Comparison of ENCODE assay signal across 8 cellular contexts in the genomic region with DNA sequence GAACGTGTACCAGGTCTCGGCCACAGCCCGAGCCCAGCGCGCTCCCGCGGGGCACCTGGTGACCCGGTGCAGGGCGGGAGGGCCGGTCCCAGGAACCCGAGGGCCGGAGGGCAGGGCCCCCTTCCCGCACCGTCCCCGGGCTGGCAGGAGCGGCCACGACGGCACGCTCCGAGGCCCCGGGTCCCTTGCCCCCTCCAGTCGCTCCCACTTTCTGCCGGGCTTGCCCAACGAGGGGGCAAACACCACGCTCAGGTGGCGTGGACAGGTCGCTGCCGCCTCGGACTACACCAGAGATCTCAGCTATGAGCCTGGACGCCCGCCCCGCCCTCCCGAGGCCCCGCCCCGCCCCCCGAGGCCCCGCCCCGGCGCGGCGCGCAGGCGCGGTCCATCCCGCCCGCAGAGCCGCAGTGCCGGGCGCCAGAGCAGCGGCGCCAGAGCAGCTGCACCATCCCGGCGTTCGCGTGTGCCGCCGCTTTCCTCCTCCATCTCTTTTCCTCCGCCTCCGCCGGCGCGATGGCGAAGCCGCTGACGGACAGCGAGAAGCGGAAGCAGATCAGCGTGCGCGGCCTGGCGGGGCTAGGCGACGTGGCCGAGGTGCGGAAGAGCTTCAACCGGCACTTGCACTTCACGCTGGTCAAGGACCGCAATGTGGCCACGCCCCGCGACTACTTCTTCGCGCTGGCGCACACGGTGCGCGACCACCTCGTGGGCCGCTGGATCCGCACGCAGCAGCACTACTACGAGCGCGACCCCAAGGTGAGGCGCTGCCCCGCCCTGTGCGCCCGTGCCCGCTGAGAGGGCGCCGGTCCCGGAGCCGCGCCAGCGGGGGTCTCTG. TPM values are rescaled to one million over a fixed set of nuclear protein-coding genes. Genes with fewer than 3 reads are reported as not detected.
DNase-seq lines count a peak whose midpoint lies in the region; ATAC-seq and TF ChIP-seq lines count a peak whose summit lies in the region.

PYGB (plus strand) TSS at position 420 of the 835 bp plus-strand sequence; CDS start at position 514, 94 bp downstream.

- H3K36me3 Mint-ChIP-seq in GM23338 (ENCODE audit: low read depth) (peaks cover 3% of the 10 kb centered on the region; the same call in 2 of the 3 replicates), nephron (ENCODE audit: low read depth) (peaks cover 4% of the 10 kb centered on the region)
- H3K36me3 Mint-ChIP-seq in stimulated activated naive CD8-positive, alpha-beta T cell treated with anti-CD3 and anti-CD28 coated beads, Interleukin-15, Interleukin-2, amounts not matched to agents 100 ng/mL and 50 ng/mL, for 24 hours (ENCODE audit: low read depth): peaks cover 11% of the 10 kb centered on the region

- peaks cover 19% of the 10 kb centered on the region for H3K27me3 Mint-ChIP-seq in GM23338 (ENCODE audit: insufficient read depth, low read depth, poor library complexity)
- H3K27me3 Mint-ChIP-seq in nephron (ENCODE audit: low read depth): no peaks in the 10 kb centered on the region
- H3K27me3 Mint-ChIP-seq in stimulated activated naive CD8-positive, alpha-beta T cell treated with anti-CD3 and anti-CD28 coated beads, Interleukin-15, Interleukin-2, amounts not matched to agents 100 ng/mL and 50 ng/mL, for 24 hours: peaks cover 15% of the 10 kb centered on the region

- H3K4me1 Mint-ChIP-seq in GM23338: peaks cover 46% of the 10 kb centered on the region
- H3K4me1 Mint-ChIP-seq in nephron: peaks cover 43% of the 10 kb centered on the region
- peaks cover 54% of the 10 kb centered on the region for H3K4me1 Mint-ChIP-seq in stimulated activated naive CD8-positive, alpha-beta T cell treated with anti-CD3 and anti-CD28 coated beads, Interleukin-15, Interleukin-2, amounts not matched to agents 100 ng/mL and 50 ng/mL, for 24 hours (ENCODE audit: low read depth)

- H3K27me3 ChIP-seq in GM23338 (ENCODE audit: insufficient read depth): peaks cover 11% of the 10 kb centered on the region; the same call in 1 of the 2 replicates

- H3K9me2 ChIP-seq in GM23338 (ENCODE audit: insufficient read depth): no peaks in the 10 kb centered on the region

- H3K27ac Mint-ChIP-seq in GM23338 (peak within 1 kb of the TSS; percentile 89), nephron (peak within 1 kb of the TSS; percentile 81 to 96 (median 92))
- H3K27ac Mint-ChIP-seq in stimulated activated naive CD8-positive, alpha-beta T cell treated with anti-CD3 and anti-CD28 coated beads, Interleukin-15, Interleukin-2, amounts not matched to agents 100 ng/mL and 50 ng/mL, for 24 hours: peak within 1 kb of the TSS; percentile 89

- peak within 1 kb of the TSS; percentile 77; the same call in 1 of the 2 replicates for H3K27ac ChIP-seq in GM23338 (ENCODE audit: low read depth)

- peak within 1 kb of the TSS; percentile 99 for H2AFZ ChIP-seq in GM23338

- H3K9me3 Mint-ChIP-seq in GM23338: no peaks in the 10 kb centered on the region; the same call in 2 of the 3 replicates
- no peaks in the 10 kb centered on the region for H3K9me3 Mint-ChIP-seq in nephron
- no peaks in the 10 kb centered on the region for H3K9me3 Mint-ChIP-seq in stimulated activated naive CD8-positive, alpha-beta T cell treated with anti-CD3 and anti-CD28 coated beads, Interleukin-15, Interleukin-2, amounts not matched to agents 100 ng/mL and 50 ng/mL, for 24 hours

- ATAC-seq in GM23338: peak; percentile 65

- 0 out of 2 replicates have a peak, but pooled peaks cover 7% of the 10 kb centered on the region for H3F3A ChIP-seq in GM23338 (replicated peaks; ENCODE audit: low read depth)

- TF ChIP-seq CTCF in GM23338 (conservative IDR thresholded peaks at IDR 0.05; ENCODE audit: low read depth in 2 of 2) (no peak), fibroblast of the aortic adventitia (IDR thresholded peaks at IDR 0.05; ENCODE audit: insufficient read depth, low read length) (no peak), nephron (IDR thresholded peaks at IDR 0.05; ENCODE audit: unreplicated experiment in 3 of 3) (no peak)

- peaks cover 16% of the 10 kb centered on the region for H3K4me1 ChIP-seq in GM23338 (ENCODE audit: insufficient read depth)

- peaks cover 40% of the 10 kb centered on the region for H3K79me2 ChIP-seq in GM23338 (replicated peaks; ENCODE audit: insufficient read depth)

- peaks cover 25% of the 10 kb centered on the region; the same call in 1 of the 2 replicates for H4K20me1 ChIP-seq in GM23338 (replicated peaks; ENCODE audit: insufficient read depth)

- H3K36me3 ChIP-seq in GM23338 (ENCODE audit: insufficient read depth): no peaks in the 10 kb centered on the region

- DNase-seq in ELF-1 (ENCODE audit: low read depth, low spot score) (peak; percentile 84), GM23338 (ENCODE audit: low spot score) (peak; percentile 86), Kasumi-1 (lab: John Stamatoyannopoulos, UW) (peak; percentile 72 to 73), SHP77 treated with DMSO at 0.1 percent for 48 hours (lab: John Stamatoyannopoulos, UW) (peak; percentile 64), fibroblast of the aortic adventitia (ENCODE audit: low read depth) (peak; percentile 81)
- peak; percentile 76 for DNase-seq in activated effector memory CD4-positive, alpha-beta T cell treated with Interleukin-2 at 50 U/mL for 16 hours

- H3K4me2 ChIP-seq in GM23338: peak within 1 kb of the TSS; percentile 96

- H3K4me3 Mint-ChIP-seq in GM23338 (peak within 1 kb of the TSS; percentile 90), nephron (peak within 1 kb of the TSS; percentile 95 to 97 (median 97))
- H3K4me3 Mint-ChIP-seq in stimulated activated naive CD8-positive, alpha-beta T cell treated with anti-CD3 and anti-CD28 coated beads, Interleukin-15, Interleukin-2, amounts not matched to agents 100 ng/mL and 50 ng/mL, for 24 hours: peak within 1 kb of the TSS; percentile 93

- H3K4me3 ChIP-seq in GM23338 (peak within 1 kb of the TSS; percentile 93), fibroblast of the aortic adventitia (ENCODE audit: low read depth, low read length) (peak within 1 kb of the TSS; percentile 75)

TF ChIP-seq in GM23338, 12 proteins besides CTCF, POLR2A, EP300 and RAD21:
- TF ChIP-seq ZNF331 (CRISPR knock-in tag; IDR thresholded peaks at IDR 0.05; ENCODE audit: low read depth) (no peak), CREB1 (CRISPR knock-in tag; IDR thresholded peaks at IDR 0.05; ENCODE audit: low read depth) (peak; percentile 32; the same call in 1 of the 2 replicates), POLR2AphosphoS5 (IDR thresholded peaks at IDR 0.05; ENCODE audit: low read depth) (peak; percentile 96), STAT1 (IDR thresholded peaks at IDR 0.05; ENCODE audit: unreplicated experiment) (no peak)

RNA-seq across cellular contexts. Expression of gene PYGB, which starts in this region (rescaled TPM):
- total RNA-seq in GM23338 (2014; rRNA removed; shearing (Covaris generic)): 61.9 and 64.0 TPM in 2 replicates
- polyA plus RNA-seq in GM23338 (2016; fragmentation: Nextera tagmentation; extraction: Ambion mirVana): 15.6 and 15.9 TPM in 2 replicates
- total RNA-seq in fibroblast of the aortic adventitia (ENCODE audit: low replicate concordance): 87.8 and 203 TPM in 2 replicates

Comparison
In these comparisons a context has a peak if more than half of its experiments do, and no peak if none do; other contexts are left out.
1. Peak in every context shown above with its lines: DNase-seq, ATAC-seq, H3K4me3 ChIP-seq and H3K27ac ChIP-seq.